Comparison of ENCODE assay signal across 24 cellular contexts in the genomic region with DNA sequence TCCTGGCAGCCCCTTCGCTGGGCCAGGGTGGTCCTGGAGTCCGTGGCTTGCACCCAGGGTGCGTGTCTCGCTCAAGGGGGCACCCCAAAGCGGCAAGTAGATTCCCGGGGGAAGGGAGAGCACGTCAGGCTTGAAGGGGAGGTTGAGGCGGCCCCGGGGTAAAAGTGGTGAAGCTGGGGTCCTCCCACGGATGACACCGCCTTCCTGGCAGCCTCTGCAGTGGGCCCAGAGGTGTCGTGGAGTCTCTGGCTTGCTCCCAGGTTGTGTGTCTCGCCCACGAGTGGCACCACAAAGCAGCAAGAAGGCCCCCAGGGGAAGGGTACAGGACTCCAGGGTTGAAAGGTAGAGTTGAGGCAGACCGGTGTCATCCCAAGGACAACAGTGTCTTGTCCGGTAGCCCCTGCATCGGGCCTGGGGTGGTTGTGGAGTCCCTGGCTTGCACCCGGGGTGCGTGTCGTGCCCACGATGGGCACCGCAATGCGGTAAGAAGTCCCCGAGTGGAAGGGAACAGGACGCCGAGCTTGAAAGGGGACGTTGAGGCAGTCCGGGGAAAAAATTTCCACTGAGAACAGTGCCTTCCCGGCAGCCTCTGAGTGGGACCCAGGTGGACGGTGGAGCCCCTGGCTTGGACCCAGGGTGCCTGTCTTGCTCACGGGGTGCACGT.
"Had no signal": no experiment of that assay in that cellular context is flagged by ENCODE, and none has a peak within 500 bp of the region (broad histone marks: within the 10 kb centered on the region; RNA-seq: fewer than 3 reads in every experiment).

No MANE protein-coding gene starts in this region.

- H3K4me1 ChIP-seq: breast epithelium, Peyer's patch, SJSA1 had no signal

- DNase-seq: activated CD4-positive, alpha-beta T cell treated with anti-CD3 and anti-CD28 coated beads for 4 hours; activated CD4-positive, alpha-beta T cell treated with anti-CD3 and anti-CD28 coated beads, Interleukin-2, amount 50 U/mL, for 48 hours; activated CD8-positive, alpha-beta memory T cell treated with anti-CD3 and anti-CD28 coated beads, Interleukin-2, amount 10 ng/mL, durations not matched to agents 7 days and 5 days; activated effector memory CD4-positive, alpha-beta T cell treated with Interleukin-2 at 50 U/mL for 16 hours; activated naive CD4-positive, alpha-beta T cell; activated T-cell treated with anti-CD3 and anti-CD28 coated beads, Interleukin-2, amount 50 U/mL, for 24 hours; caudate nucleus; NCI-H1092; NCI-H1417 treated with DMSO at 0.1 percent for 48 hours; NCI-H1694; NCI-H2029 treated with DMSO at 0.1 percent for 48 hours; NCI-H510A treated with DMSO at 0.1 percent for 48 hours; SHP77; SW 1271 had no signal

- H3K36me3 Mint-ChIP-seq: activated CD8-positive, alpha-beta memory T cell treated with anti-CD3 and anti-CD28 coated beads, Interleukin-2, amount 10 ng/mL, durations not matched to agents 7 days and 5 days; activated naive CD4-positive, alpha-beta T cell treated with anti-CD3 and anti-CD28 coated beads, Interleukin-2, amount 50 U/mL, for 24 hours had no signal

- H3K4me1 Mint-ChIP-seq: activated CD8-positive, alpha-beta memory T cell treated with anti-CD3 and anti-CD28 coated beads, Interleukin-2, amount 10 ng/mL, durations not matched to agents 7 days and 5 days; activated naive CD4-positive, alpha-beta T cell treated with anti-CD3 and anti-CD28 coated beads, Interleukin-2, amount 50 U/mL, for 24 hours had no signal

- H3K4me3 ChIP-seq: breast epithelium, Peyer's patch, SJSA1 had no signal

- ATAC-seq: activated CD4-positive, CD25-positive, alpha-beta regulatory T cell treated with anti-CD3 and anti-CD28 coated beads, Interleukin-2, amount 50 U/mL, for 24 hours; activated CD8-positive, alpha-beta memory T cell treated with anti-CD3 and anti-CD28 coated beads, Interleukin-2, amount 10 ng/mL, durations not matched to agents 7 days and 5 days; SK-N-SH treated with all-trans-retinoic acid at 6 μM for 48 hours had no signal

- H3K36me3 ChIP-seq: breast epithelium, Peyer's patch, SJSA1 had no signal

- H3K27me3 ChIP-seq: Peyer's patch, SJSA1 had no signal

- H3K27ac ChIP-seq: breast epithelium, KMS-11, Peyer's patch, RWPE1, SJSA1 had no signal

- H3K4me3 Mint-ChIP-seq: activated CD8-positive, alpha-beta memory T cell treated with anti-CD3 and anti-CD28 coated beads, Interleukin-2, amount 10 ng/mL, durations not matched to agents 7 days and 5 days; activated naive CD4-positive, alpha-beta T cell treated with anti-CD3 and anti-CD28 coated beads, Interleukin-2, amount 50 U/mL, for 24 hours; activated T-cell treated with anti-CD3 and anti-CD28 coated beads, Interleukin-2, amount 50 U/mL, for 24 hours; activated T-helper 1 cell treated with anti-CD3 and anti-CD28 coated beads, Interleukin-12 subunit alpha, Interleukin-12 subunit beta, Interleukin-2, Interleukin-4 antibody, amounts not matched to agents 30 ng/mL and 10 ng/mL and 1 ng/mL, durations not matched to agents 14 hours and 24 hours and 36 hours; T-helper 1 cell treated with Interleukin-12 subunit alpha and Interleukin-12 subunit beta and Interleukin-4 antibody, amounts not matched to agents 30 μg/mL and 1 μg/mL, for 36 hours had no signal

- H3K9me3 Mint-ChIP-seq: activated naive CD4-positive, alpha-beta T cell treated with anti-CD3 and anti-CD28 coated beads, Interleukin-2, amount 50 U/mL, for 24 hours; activated T-cell treated with anti-CD3 and anti-CD28 coated beads, Interleukin-2, amount 50 U/mL, for 24 hours had no signal

- H3K27me3 Mint-ChIP-seq: activated CD8-positive, alpha-beta memory T cell treated with anti-CD3 and anti-CD28 coated beads, Interleukin-2, amount 10 ng/mL, durations not matched to agents 7 days and 5 days; activated naive CD4-positive, alpha-beta T cell treated with anti-CD3 and anti-CD28 coated beads, Interleukin-2, amount 50 U/mL, for 24 hours; activated T-cell treated with anti-CD3 and anti-CD28 coated beads, Interleukin-2, amount 50 U/mL, for 24 hours had no signal

- H3K27ac Mint-ChIP-seq: activated CD8-positive, alpha-beta memory T cell treated with anti-CD3 and anti-CD28 coated beads, Interleukin-2, amount 10 ng/mL, durations not matched to agents 7 days and 5 days; activated naive CD4-positive, alpha-beta T cell treated with anti-CD3 and anti-CD28 coated beads, Interleukin-2, amount 50 U/mL, for 24 hours; activated T-cell treated with anti-CD3 and anti-CD28 coated beads, Interleukin-2, amount 50 U/mL, for 24 hours; activated T-helper 1 cell treated with anti-CD3 and anti-CD28 coated beads, Interleukin-12 subunit alpha, Interleukin-12 subunit beta, Interleukin-2, Interleukin-4 antibody, amounts not matched to agents 30 ng/mL and 10 ng/mL and 1 ng/mL, durations not matched to agents 14 hours and 24 hours and 36 hours; T-helper 1 cell treated with Interleukin-12 subunit alpha and Interleukin-12 subunit beta and Interleukin-4 antibody, amounts not matched to agents 30 μg/mL and 1 μg/mL, for 36 hours had no signal
